ENCODE assay signal across 34 cellular contexts in genomic region chr1:99748419-99748818, GRCh38. TPM values are rescaled to one million over a fixed set of nuclear protein-coding genes. Genes with fewer than 3 reads are reported as not detected.
A peak's percentile ranks its signal among the peaks of the same experiment; 100 is the strongest.
DNase-seq lines count a peak whose midpoint lies in the region; ATAC-seq, FAIRE-seq and TF ChIP-seq lines count a peak whose summit lies in the region.
"Had no signal": no experiment of that assay in that cellular context is flagged by ENCODE, and none has a peak within 500 bp of the region (broad histone marks: within the 10 kb centered on the region; RNA-seq: fewer than 3 reads in every experiment).

No MANE protein-coding gene starts in this region.

- H3K36me3 ChIP-seq in HCT116 (ENCODE audit: control insufficient read depth in 1 of 2, insufficient read depth in 2 of 2, low read length in 2 of 2) = no peaks in the 10 kb centered on the region
- peaks cover 2% of the 10 kb centered on the region for H3K36me3 ChIP-seq in bronchial epithelial cell (ENCODE audit: control insufficient read depth, insufficient read depth, low read length)
- peaks cover 0 to 14% (median 0%) of the 10 kb centered on the region in 4 donors for H3K36me3 ChIP-seq in right lobe of liver
- H3K36me3 ChIP-seq in uterus = no peaks in the 10 kb centered on the region
- H3K36me3 ChIP-seq: cardiac muscle cell had no signal

- no peak for TF ChIP-seq POLR2A in HCT116 (IDR thresholded peaks at IDR 0.05; ENCODE audit: borderline replicate concordance, extremely low read depth, insufficient read depth, insufficient read length)
- TF ChIP-seq POLR2A in right lobe of liver (IDR thresholded peaks at IDR 0.05) = peak; percentile 24
- TF ChIP-seq POLR2A in uterus (IDR thresholded peaks at IDR 0.05) = no peak

- H3K9me2 ChIP-seq in HCT116 (ENCODE audit: insufficient read depth) = no peaks in the 10 kb centered on the region

- peaks cover 23% of the 10 kb centered on the region; the same call in 1 of the 2 replicates for H3K79me2 ChIP-seq in HCT116 (ENCODE audit: insufficient read depth, low read length)

- CTCF ChIA-PET in HCT116 (lab: Charles Lee) = no interaction called here

- peak overlapping the region; percentile 50 for H3K4me2 ChIP-seq in HCT116 (ENCODE audit: low read length)

- H3K9me3 ChIP-seq in HCT116 (ENCODE audit: control insufficient read depth in 1 of 2, insufficient read depth in 1 of 2, low read depth in 1 of 2, low read length in 2 of 2) (no peaks in the 10 kb centered on the region), right lobe of liver (no peaks in the 10 kb centered on the region), uterus (no peaks in the 10 kb centered on the region)

- TF ChIP-seq CTCF in HCT116 (IDR thresholded peaks at IDR 0.05 in 2 of 3, conservative IDR thresholded peaks at IDR 0.05 in 1 of 3; ENCODE audit: borderline replicate concordance in 1 of 3, insufficient read depth in 1 of 3, low read depth in 2 of 3, low read length in 2 of 3) (no peak), bronchial epithelial cell (IDR thresholded peaks at IDR 0.05; ENCODE audit: insufficient read depth, low read length, severe bottlenecking) (no peak), right lobe of liver (IDR thresholded peaks at IDR 0.05) (no peak), uterus (IDR thresholded peaks at IDR 0.05) (no peak)

- no peak overlapping the region for H2AFZ ChIP-seq in HCT116 (ENCODE audit: low read depth, low read length, poor library complexity, severe bottlenecking)

- RAD21 ChIA-PET in HCT116 (lab: Charles Lee; ENCODE audit: low non-redundant PET in 1 of 2, low total read pairs in 2 of 2, uncharacterized antibody in 2 of 2, unreplicated experiment in 2 of 2) = no interaction called here

- 26% methylated on average over 2 of the region's 2 CpGs for WGBS in right lobe of liver (ENCODE audit: insufficient coverage, low coverage, low lambda C conversion rate, missing lambda C conversion rate)

- H4K20me1 ChIP-seq in HCT116 (ENCODE audit: insufficient read depth) = no peaks in the 10 kb centered on the region

- intact Hi-C loops in HCT116 (cut with micrococcal nuclease) = no loop called here
- intact Hi-C loops in right lobe of liver (cut with DNase I) = no loop called here
- intact Hi-C loops in uterus (cut with DNase I; ENCODE audit: low total_unique reads) = no loop called here

- H3K4me1 ChIP-seq in HCT116 (ENCODE audit: control insufficient read depth in 1 of 2, insufficient read depth in 2 of 2, low read length in 2 of 2) (peaks cover 0 to 29% of the 10 kb centered on the region in 2 experiments; a peak in 2 of 4 replicates), right lobe of liver (peaks cover 0 to 43% (median 5%) of the 10 kb centered on the region in 4 donors), uterus (no peaks in the 10 kb centered on the region)

- ATAC-seq in HCT116 (peak; percentile 75), right lobe of liver (peak; percentile 86 to 96 (median 93))
- ATAC-seq in activated naive CD4-positive, alpha-beta T cell treated with anti-CD3 and anti-CD28 coated beads, Interleukin-2, amount 50 U/mL, for 72 hours = no peak
- ATAC-seq: effector memory CD8-positive, alpha-beta T cell; esophagus mucosa; K562 had no signal

- no peaks in the 10 kb centered on the region for H3K27me3 ChIP-seq in HCT116 (ENCODE audit: insufficient read depth, low read length)
- H3K27me3 ChIP-seq in bronchial epithelial cell (ENCODE audit: control insufficient read depth, insufficient read depth, low read length) = no peaks in the 10 kb centered on the region
- H3K27me3 ChIP-seq in right lobe of liver = no peaks in the 10 kb centered on the region
- no peaks in the 10 kb centered on the region for H3K27me3 ChIP-seq in uterus
- H3K27me3 ChIP-seq: cardiac muscle cell had no signal

- no TSS peak for BruUV-seq in HCT116 (replicated peaks; lab: Mats Ljungman, UMichigan)

- H3K4me3 ChIP-seq in HCT116 (replicated peaks in 1 of 2; ENCODE audit: low read depth in 1 of 2, low read length in 2 of 2) (0 out of 4 replicates have a peak overlapping the region, but pooled peaks of 1 of the 2 experiments have one; percentile 6), bronchial epithelial cell (ENCODE audit: low read depth, low read length) (no peak overlapping the region), right lobe of liver (no peak overlapping the region), uterus (no peak overlapping the region)
- H3K4me3 ChIP-seq: cardiac muscle cell, K562, lung had no signal

- no peak for FAIRE-seq in bronchial epithelial cell (lab: Jason Lieb, UNC)
- FAIRE-seq: frontal cortex, K562 had no signal

- H3K27ac ChIP-seq in HCT116 (ENCODE audit: low read depth, low read length) (no peak overlapping the region), right lobe of liver (peak overlapping the region; percentile 74 to 83 (median 79)), uterus (no peak overlapping the region)
- H3K27ac ChIP-seq: cardiac muscle cell had no signal

- H3K36me3 Mint-ChIP-seq in activated naive CD4-positive, alpha-beta T cell treated with anti-CD3 and anti-CD28 coated beads, Interleukin-2, amount 50 U/mL, for 72 hours = no peaks in the 10 kb centered on the region
- H3K36me3 Mint-ChIP-seq: activated CD4-positive, alpha-beta memory T cell treated with anti-CD3 and anti-CD28 coated beads for 36 hours; activated naive CD4-positive, alpha-beta T cell treated with anti-CD3 and anti-CD28 coated beads, Interleukin-2, amount 50 U/mL, for 24 hours; type B pancreatic cell had no signal

- no peak for TF ChIP-seq RAD21 in HCT116 (IDR thresholded peaks at IDR 0.05; ENCODE audit: low read depth)

- POLR2A ChIA-PET in HCT116 (lab: Charles Lee) = interaction anchor here (1.5 kb wide), 1 partner anchor 18 kb away, joined by 3 read pairs; the partner anchor contains the start of gene FRRS1

- no peak overlapping the region for H3K27ac Mint-ChIP-seq in activated naive CD4-positive, alpha-beta T cell treated with anti-CD3 and anti-CD28 coated beads, Interleukin-2, amount 50 U/mL, for 72 hours
- H3K27ac Mint-ChIP-seq: activated CD4-positive, alpha-beta memory T cell treated with anti-CD3 and anti-CD28 coated beads for 36 hours; activated naive CD4-positive, alpha-beta T cell treated with anti-CD3 and anti-CD28 coated beads, Interleukin-2, amount 50 U/mL, for 24 hours; activated T-helper 2 cell treated with anti-CD3 and anti-CD28 coated beads, Interferon-gamma antibody, Interleukin-2, Interleukin-4, amounts not matched to agents 10 μg/mL and 5 μg/mL and 100 μg/mL, durations not matched to agents 14 hours and 24 hours and 36 hours; CD14-positive monocyte; effector memory CD8-positive, alpha-beta T cell; nephron progenitor cell; T-helper 1 cell treated with Interleukin-12 subunit alpha and Interleukin-12 subunit beta and Interleukin-4 antibody, amounts not matched to agents 30 μg/mL and 1 μg/mL, for 36 hours; type B pancreatic cell had no signal

- H3K9me3 Mint-ChIP-seq in activated naive CD4-positive, alpha-beta T cell treated with anti-CD3 and anti-CD28 coated beads, Interleukin-2, amount 50 U/mL, for 72 hours = peaks cover 0 to 4% of the 10 kb centered on the region in 2 donors
- H3K9me3 Mint-ChIP-seq: activated CD4-positive, alpha-beta memory T cell treated with anti-CD3 and anti-CD28 coated beads for 36 hours; activated naive CD4-positive, alpha-beta T cell treated with anti-CD3 and anti-CD28 coated beads, Interleukin-2, amount 50 U/mL, for 24 hours; effector memory CD8-positive, alpha-beta T cell; nephron progenitor cell; T-helper 1 cell treated with Interleukin-12 subunit alpha and Interleukin-12 subunit beta and Interleukin-4 antibody, amounts not matched to agents 30 μg/mL and 1 μg/mL, for 36 hours had no signal

- no peak overlapping the region for H3K9ac ChIP-seq in HCT116 (ENCODE audit: low read length)

- DNase-seq in EL (peak; percentile 35), HCT116 (ENCODE audit: low read depth, low spot score) (peak; percentile 13), bronchial epithelial cell (ENCODE audit: low read depth) (peak; percentile 53), right lobe of liver (no peak), NCI-H1092 treated with DMSO at 0.1 percent for 48 hours (lab: John Stamatoyannopoulos, UW) (no peak), uterus (no peak)
- DNase-seq in activated naive CD4-positive, alpha-beta T cell treated with anti-CD3 and anti-CD28 coated beads, Interleukin-2, amount 50 U/mL, for 72 hours (ENCODE audit: low spot score in 2 of 2) = no peak
- DNase-seq: activated CD4-positive, alpha-beta memory T cell treated with anti-CD3 and anti-CD28 coated beads for 36 hours; activated CD4-positive, CD25-positive, alpha-beta regulatory T cell treated with anti-CD3 and anti-CD28 coated beads, Interleukin-2, amount 50 U/mL, for 72 hours; activated CD8-positive, alpha-beta memory T cell treated with anti-CD3 and anti-CD28 coated beads, Interleukin-2, amount 50 U/mL, for 48 hours; anterior cingulate cortex; cortex of kidney; effector memory CD8-positive, alpha-beta T cell; GOT3; MM.1S; NCI-H1417 treated with DMSO at 0.1 percent for 48 hours; NCI-H2081; NCI-H2227 treated with DMSO at 0.1 percent for 48 hours; NCI-H69; nephron progenitor cell; RPMI8226; stimulated activated CD4-positive, alpha-beta T cell treated with anti-CD3 and anti-CD28 coated beads, Interleukin-12 subunit alpha, Interleukin-12 subunit beta, amount 100 ng/mL, for 4 hours; stimulated activated CD4-positive, alpha-beta T cell treated with anti-CD3 and anti-CD28 coated beads, Interleukin-4, amount 100 ng/mL, for 1 hour; substantia nigra had no signal

TF ChIP-seq in HCT116, 20 proteins besides CTCF, POLR2A, EP300 and RAD21 (continues in another document):
- TF ChIP-seq FOSL1 (IDR thresholded peaks at IDR 0.05; ENCODE audit: low read depth) = peak; percentile 45; the same call in 1 of the 2 replicates
- TF ChIP-seq JUND (IDR thresholded peaks at IDR 0.05) = 0 out of 2 replicates have a peak, but pooled peaks have one; percentile 32
- TF ChIP-seq SIN3A (IDR thresholded peaks at IDR 0.05; ENCODE audit: low read depth) = no peak
- TF ChIP-seq CEBPB (IDR thresholded peaks at IDR 0.05; ENCODE audit: low read depth) = no peak
- TF ChIP-seq ZFX (IDR thresholded peaks at IDR 0.05) = no peak
- no peak for TF ChIP-seq EZH2 (IDR thresholded peaks at IDR 0.05)
- TF ChIP-seq ELF1 (IDR thresholded peaks at IDR 0.05; ENCODE audit: borderline replicate concordance, low read depth) = no peak
- no peak for TF ChIP-seq YY1 (IDR thresholded peaks at IDR 0.05; ENCODE audit: extremely low read depth, insufficient replicate concordance, low read depth, low read length)

RNA-seq across cellular contexts. Expression of gene FRRS1, which starts 18.0 kb away (rescaled TPM):
- total RNA-seq in HCT116 (2021; ENCODE audit: unreplicated experiment) (19.8 TPM), bronchial epithelial cell (23.4 and 28.3 TPM in 2 replicates), right lobe of liver (10 to 100 TPM; 19.6 to 44.0 (median 31.4) TPM), uterus (10 to 100 TPM in 2 of 4 donors, 1 to 10 TPM in 1, under 1 TPM in 1; 0.51 to 28.6 (median 14.5) TPM)
- polyA plus RNA-seq in HCT116 (2012) = 6.0 and 9.6 TPM in 2 replicates
- 1 to 10 TPM; 1.5 to 3.3 TPM for total RNA-seq in activated naive CD4-positive, alpha-beta T cell treated with anti-CD3 and anti-CD28 coated beads, Interleukin-2, amount 50 U/mL, for 72 hours

Comparison
In these comparisons a context has a peak if more than half of its experiments do, and no peak if none do; other contexts are left out.
1. DNase-seq: peak in EL (single experiment), HCT116 (single experiment) and bronchial epithelial cell (single experiment); none in right lobe of liver (0 of 3), NCI-H1092 treated with DMSO at 0.1 percent for 48 hours (single experiment), activated naive CD4-positive, alpha-beta T cell treated with anti-CD3 and anti-CD28 coated beads, Interleukin-2, amount 50 U/mL, for 72 hours (0 of 2) and uterus (0 of 2).
2. ATAC-seq: peak in HCT116 (single experiment) and right lobe of liver (4 of 4); none in activated naive CD4-positive, alpha-beta T cell treated with anti-CD3 and anti-CD28 coated beads, Interleukin-2, amount 50 U/mL, for 72 hours (0 of 2).
3. H3K27ac ChIP-seq: peak in right lobe of liver (3 of 3); none in HCT116 (single experiment) and uterus (0 of 2).